Comparison of ENCODE assay signal across 8 cellular contexts in the genomic region with DNA sequence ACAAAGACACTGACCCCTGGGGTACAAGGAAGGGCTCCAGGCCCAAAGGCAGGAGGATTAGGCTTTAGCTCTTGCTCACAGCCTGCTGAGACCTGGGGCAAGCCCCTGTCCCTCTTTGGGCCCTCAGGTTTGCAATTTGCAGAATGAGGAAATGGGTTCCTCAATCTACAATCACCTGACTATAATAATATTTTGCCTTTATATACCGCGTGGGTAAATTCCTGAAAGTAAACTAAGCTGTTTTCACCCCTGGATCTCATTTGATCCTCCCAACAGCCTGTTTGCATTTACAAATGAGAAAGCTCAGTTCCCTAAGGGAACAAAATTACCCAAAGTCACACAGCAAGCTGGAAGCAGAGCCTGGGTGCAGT. TPM values are rescaled to one million over a fixed set of nuclear protein-coding genes. Genes with fewer than 3 reads are reported as not detected.
DNase-seq lines count a peak whose midpoint lies in the region; ATAC-seq, FAIRE-seq and TF ChIP-seq lines count a peak whose summit lies in the region.

No MANE protein-coding gene starts in this region.

- in situ Hi-C loops in GM12878 (cut with MboI), result loop anchor here (10.0 kb wide), 1 partner anchor 68 kb away; no protein-coding TSS in a partner anchor

- no peaks in the 10 kb centered on the region for H3K9me3 ChIP-seq in right atrium auricular region
- no peaks in the 10 kb centered on the region for H3K9me3 ChIP-seq in GM12878 (replicated peaks; ENCODE audit: control insufficient read depth, insufficient read depth, low read length)
- H3K9me3 ChIP-seq in aorta (ENCODE audit: control insufficient read depth, low read length), result no peaks in the 10 kb centered on the region

- H3K27me3 ChIP-seq in right atrium auricular region (no peaks in the 10 kb centered on the region), GM12878 (replicated peaks in 1 of 2; ENCODE audit: control insufficient read depth in 2 of 2, insufficient read depth in 2 of 2, low read length in 1 of 2) (no peaks in the 10 kb centered on the region), aorta (ENCODE audit: control insufficient read depth in 1 of 2, insufficient read depth in 2 of 2, low read length in 1 of 2) (no peaks in the 10 kb centered on the region)

- H3K27ac Mint-ChIP-seq in mesothelial cell of epicardium, result peak overlapping the region; percentile 99

- no peaks in the 10 kb centered on the region for H3K36me3 Mint-ChIP-seq in mesothelial cell of epicardium

- TF ChIP-seq RAD21 in GM12878 (IDR thresholded peaks at IDR 0.05; ENCODE audit: insufficient read depth, low read depth, low read length), result no peak

- intact Hi-C loops in Right ventricle myocardium inferior (cut with DNase I) (loop anchor here (1.0 kb wide), 1 partner anchor 68 kb away; no protein-coding TSS in a partner anchor), GM12878 (cut with micrococcal nuclease; ENCODE audit: unreplicated experiment) (loop anchor here (1.0 to 5.0 kb wide), 3 partner anchors 40 to 68 kb away; partner anchors contain the start of gene ARAP1), aorta (cut with DNase I) (loop anchor here (5.0 kb wide), 3 partner anchors 41 to 71 kb away; partner anchors contain the start of gene ARAP1 (in 1 of the 2))

- TF ChIP-seq CTCF in right atrium auricular region (IDR thresholded peaks at IDR 0.05), result no peak
- no peak for TF ChIP-seq CTCF in GM12878 (IDR thresholded peaks at IDR 0.05 in 2 of 3, conservative IDR thresholded peaks at IDR 0.05 in 1 of 3; ENCODE audit: control insufficient read depth in 2 of 3, extremely low read depth in 1 of 3, insufficient read depth in 1 of 3, low read depth in 3 of 3, low read length in 3 of 3)
- no peak for TF ChIP-seq CTCF in mesothelial cell of epicardium (IDR thresholded peaks at IDR 0.05; ENCODE audit: unreplicated experiment)

- H3K4me3 ChIP-seq in right atrium auricular region, result peak overlapping the region in 1 of 2 donors; percentile 66
- peak overlapping the region; percentile 66; the same call in 1 of the 2 replicates for H3K4me3 ChIP-seq in GM12878
- H3K4me3 ChIP-seq in aorta (ENCODE audit: low read length in 2 of 2), result no peak overlapping the region

- RAD21 ChIA-PET in GM12878 (lab: Charles Lee; ENCODE audit: unreplicated experiment), result interaction anchor here (0.7 to 10.5 kb wide), 18 partner anchors 11 to 393 kb away, joined by 3 to 256 read pairs (median 6); partner anchors contain the start of gene ARAP1

- H3K9me3 Mint-ChIP-seq in mesothelial cell of epicardium, result no peaks in the 10 kb centered on the region

- peak overlapping the region; percentile 48 for H3K4me2 ChIP-seq in GM12878 (ENCODE audit: control insufficient read depth, insufficient read depth)

- FAIRE-seq in GM12878 (lab: Jason Lieb, UNC), result no peak

- H3K36me3 ChIP-seq in right atrium auricular region, result no peaks in the 10 kb centered on the region
- H3K36me3 ChIP-seq in GM12878 (ENCODE audit: control insufficient read depth in 2 of 2, insufficient read depth in 2 of 2, low read length in 1 of 2), result no peaks in the 10 kb centered on the region
- no peaks in the 10 kb centered on the region for H3K36me3 ChIP-seq in aorta (ENCODE audit: control insufficient read depth in 1 of 2, insufficient read depth in 2 of 2, low read length in 1 of 2)

- H3K27me3 Mint-ChIP-seq in mesothelial cell of epicardium (ENCODE audit: low read depth), result no peaks in the 10 kb centered on the region

- no peaks in the 10 kb centered on the region for H3K79me2 ChIP-seq in GM12878 (ENCODE audit: control insufficient read depth, insufficient read depth, low read length)

- H3K4me1 ChIP-seq in right atrium auricular region (peaks cover 0 to 33% of the 10 kb centered on the region in 2 donors), GM12878 (ENCODE audit: control insufficient read depth, insufficient read depth, low read length) (peaks cover 14% of the 10 kb centered on the region), aorta (ENCODE audit: control insufficient read depth in 1 of 2, insufficient read depth in 2 of 2, low read length in 2 of 2) (peaks cover 0 to 3% of the 10 kb centered on the region in 2 donors)

- H3K27ac ChIP-seq in right atrium auricular region (peak overlapping the region; percentile 92 to 96), GM12878 (ENCODE audit: control insufficient read depth, insufficient read depth) (peak overlapping the region; percentile 33; the same call in 1 of the 2 replicates), aorta (ENCODE audit: low read depth in 1 of 2, low read length in 2 of 2) (peak overlapping the region; percentile 29 to 85)

- POLR2A ChIA-PET in GM12878 (lab: Charles Lee), result interaction anchor here (0.6 to 4.2 kb wide), 13 partner anchors 11 to 365 kb away, joined by 3 to 46 read pairs (median 5); partner anchors contain the start of genes ARAP1 and ATG16L2

- DNase-seq in right atrium auricular region (ENCODE audit: low spot score) (no peak), Right ventricle myocardium inferior (ENCODE audit: missing footprints) (no peak), GM12878 (ENCODE audit: low read depth, low spot score) (no peak), mesothelial cell of epicardium (ENCODE audit: low spot score in 2 of 2, unreplicated experiment in 2 of 2) (no peak), aorta (no peak), RPMI8226 (no peak)

- SMC1A ChIA-PET in GM12878 (lab: Charles Lee; ENCODE audit: uncharacterized antibody, unreplicated experiment), result interaction anchor here (0.7 to 4.1 kb wide), 19 partner anchors 10 to 385 kb away, joined by 3 to 185 read pairs (median 4); no protein-coding TSS in a partner anchor

- peaks cover 19% of the 10 kb centered on the region for H3K4me1 Mint-ChIP-seq in mesothelial cell of epicardium

- H2AFZ ChIP-seq in GM12878 (ENCODE audit: control insufficient read depth, low read depth, low read length), result peak overlapping the region; percentile 81

- BruUV-seq in GM12878 (replicated peaks; lab: Mats Ljungman, UMichigan), result TSS peak; percentile 88

- H3K4me3 Mint-ChIP-seq in mesothelial cell of epicardium, result peak overlapping the region; percentile 97

- CTCF ChIA-PET in GM12878 (lab: Yijun Ruan, JAX), result interaction anchor here (0.7 to 15.0 kb wide), 29 partner anchors 10 to 451 kb away, joined by 3 to 469 read pairs (median 6); partner anchors contain the start of genes ARAP1 and ATG16L2

- H3K9ac ChIP-seq in GM12878 (ENCODE audit: control insufficient read depth, insufficient read depth, low read length), result peak overlapping the region; percentile 70; the same call in 1 of the 2 replicates

- no peak for ATAC-seq in Right ventricle myocardium inferior
- ATAC-seq in GM12878, result peak; percentile 1; the same call in 2 of the 3 replicates
- no peak for ATAC-seq in aorta (ENCODE audit: low FRiP score)
- no peak for ATAC-seq in HG02798 (IDR thresholded peaks at IDR 0.05; ENCODE audit: poor library complexity, unreplicated experiment)
- ATAC-seq in HG02870 (IDR thresholded peaks at IDR 0.05; ENCODE audit: unreplicated experiment), result no peak

- H4K20me1 ChIP-seq in GM12878 (ENCODE audit: control insufficient read depth, insufficient read depth), result no peaks in the 10 kb centered on the region

- WGBS in GM12878 (ENCODE audit: insufficient coverage, insufficient replicate concordance, low lambda C conversion rate, missing lambda C conversion rate), result 0% methylated on average over 2 of the region's 2 CpGs
- 26 to 56% methylated on average over 2 of the region's 2 CpGs for WGBS in aorta, 2 donors

- TF ChIP-seq EP300 in GM12878 (IDR thresholded peaks at IDR 0.05; ENCODE audit: borderline replicate concordance in 1 of 2, control insufficient read depth in 1 of 2, low read depth in 2 of 2, low read length in 2 of 2), result no peak

- TF ChIP-seq POLR2A in GM12878 (IDR thresholded peaks at IDR 0.05; ENCODE audit: low read depth, low read length), result no peak

RNA-seq across cellular contexts. Expression of gene STARD10, which starts 0.8 kb away (rescaled TPM):
- total RNA-seq in right atrium auricular region (100 to 1,000 TPM in 1 of 2 donors, 10 to 100 TPM in 1; 77.0 to 112 TPM), Right ventricle myocardium inferior (114 TPM), GM12878 (2014; rRNA removed) (29.0 and 29.3 TPM in 2 replicates), GM12878 (2014; rRNA removed; fragmentation: Illumina TruSeq; extraction: Trizol) (21.7 and 22.2 TPM in 2 replicates), GM12878 (2021) (24.0 and 29.8 TPM in 2 replicates), mesothelial cell of epicardium (51.1 to 54.9 TPM (median 54.7 TPM) in 3 replicates), aorta (10 to 100 TPM; 17.7 to 30.7 TPM)
- total RNA-seq in GM12878 (2013; cell fraction: nucleolus; rRNA removed), result 13.8 and 14.9 TPM in 2 replicates
- polyA plus RNA-seq in GM12878 (2011; ENCODE audit: low read depth), result 5.4 TPM
- polyA plus RNA-seq in GM12878 (2011; rRNA removed) (28.0 and 43.2 TPM in 2 replicates), GM12878 (2014; fragmentation: Illumina TruSeq; extraction: Trizol) (23.7 and 24.4 TPM in 2 replicates), GM12878 (2014; fragmentation: Nextera tagmentation; extraction: Ambion mirVana) (under 1 TPM; 0.15 to 0.21 TPM), GM12878 (2014; rRNA removed) (27.8 and 36.3 TPM in 2 replicates), GM12878 (2016; fragmentation: Nextera tagmentation; extraction: Ambion mirVana) (10 to 100 TPM; 10.3 to 11.4 TPM), aorta (100 to 1,000 TPM in 1 of 2 donors, 10 to 100 TPM in 1; 49.6 to 129 TPM)
- polyA plus RNA-seq in GM12878 (2011; cell fraction: cytosol; rRNA removed), result 50.3 and 60.8 TPM in 2 replicates
- 34.3 and 35.5 TPM in 2 replicates for polyA plus RNA-seq in GM12878 (2011; cell fraction: nucleus; rRNA removed)
- 18.6 and 21.8 TPM in 2 replicates for polyA plus RNA-seq in GM12878 (2012)
- polyA minus RNA-seq in GM12878 (2011; rRNA and poly(A)+ RNA removed), result 39.7 and 55.9 TPM in 2 replicates
- polyA minus RNA-seq in GM12878 (2011; cell fraction: cytosol; rRNA and poly(A)+ RNA removed), result 10.6 and 11.8 TPM in 2 replicates
- polyA minus RNA-seq in GM12878 (2011; cell fraction: nucleus; rRNA and poly(A)+ RNA removed), result 11.7 and 14.1 TPM in 2 replicates

RNA-seq across cellular contexts. Expression of gene ATG16L2, which starts 21.1 kb away (rescaled TPM):
- total RNA-seq in right atrium auricular region, result 10 to 100 TPM in 1 of 2 donors, 1 to 10 TPM in 1; 9.0 to 10.0 TPM
- total RNA-seq in Right ventricle myocardium inferior, result 16.5 TPM
- total RNA-seq in GM12878 (2013; cell fraction: nucleolus; rRNA removed), result 378 and 421 TPM in 2 replicates
- 28.2 and 34.1 TPM in 2 replicates for total RNA-seq in GM12878 (2014; rRNA removed)
- 21.5 and 24.5 TPM in 2 replicates for total RNA-seq in GM12878 (2014; rRNA removed; fragmentation: Illumina TruSeq; extraction: Trizol)
- 39.8 and 46.4 TPM in 2 replicates for total RNA-seq in GM12878 (2021)
- polyA plus RNA-seq in GM12878 (2011; ENCODE audit: low read depth), result 25.1 TPM
- polyA plus RNA-seq in GM12878 (2011; rRNA removed), result 49.5 and 67.7 TPM in 2 replicates
- 48.3 and 70.9 TPM in 2 replicates for polyA plus RNA-seq in GM12878 (2011; cell fraction: cytosol; rRNA removed)
- 785 and 840 TPM in 2 replicates for polyA plus RNA-seq in GM12878 (2011; cell fraction: nucleus; rRNA removed)
- 49.9 and 64.4 TPM in 2 replicates for polyA plus RNA-seq in GM12878 (2012)
- polyA plus RNA-seq in GM12878 (2014; fragmentation: Illumina TruSeq; extraction: Trizol), result 35.6 and 39.8 TPM in 2 replicates
- polyA plus RNA-seq in GM12878 (2014; fragmentation: Nextera tagmentation; extraction: Ambion mirVana), result 1 to 10 TPM; 1.9 to 5.3 TPM
- polyA plus RNA-seq in GM12878 (2014; rRNA removed), result 65.4 and 67.6 TPM in 2 replicates
- polyA plus RNA-seq in GM12878 (2016; fragmentation: Nextera tagmentation; extraction: Ambion mirVana), result 10 to 100 TPM; 25.9 to 32.6 TPM
- 43.8 and 50.3 TPM in 2 replicates for polyA minus RNA-seq in GM12878 (2011; rRNA and poly(A)+ RNA removed)
- 14.1 and 20.2 TPM in 2 replicates for polyA minus RNA-seq in GM12878 (2011; cell fraction: cytosol; rRNA and poly(A)+ RNA removed)
- 92.6 and 143 TPM in 2 replicates for polyA minus RNA-seq in GM12878 (2011; cell fraction: nucleus; rRNA and poly(A)+ RNA removed)
- 44.0 to 48.0 TPM (median 45.0 TPM) in 3 replicates for total RNA-seq in mesothelial cell of epicardium
- total RNA-seq in aorta, result 10 to 100 TPM; 31.1 to 74.8 TPM
- 10 to 100 TPM in 1 of 2 donors, 1 to 10 TPM in 1; 4.9 to 47.7 TPM for polyA plus RNA-seq in aorta

RNA-seq across cellular contexts. Expression of gene ARAP1, which starts 40.9 kb away (rescaled TPM):
- 10 to 100 TPM; 74.0 to 83.8 TPM for total RNA-seq in right atrium auricular region
- total RNA-seq in Right ventricle myocardium inferior, result 55.2 TPM
- 218 and 253 TPM in 2 replicates for total RNA-seq in GM12878 (2013; cell fraction: nucleolus; rRNA removed)
- total RNA-seq in GM12878 (2014; rRNA removed), result 48.4 and 54.3 TPM in 2 replicates
- total RNA-seq in GM12878 (2014; rRNA removed; fragmentation: Illumina TruSeq; extraction: Trizol), result 25.1 and 25.7 TPM in 2 replicates
- 91.5 and 102 TPM in 2 replicates for total RNA-seq in GM12878 (2021)
- 43.7 TPM for polyA plus RNA-seq in GM12878 (2011; ENCODE audit: low read depth)
- polyA plus RNA-seq in GM12878 (2011; rRNA removed), result 34.0 and 50.3 TPM in 2 replicates
- 54.1 and 60.4 TPM in 2 replicates for polyA plus RNA-seq in GM12878 (2011; cell fraction: cytosol; rRNA removed)
- polyA plus RNA-seq in GM12878 (2011; cell fraction: nucleus; rRNA removed), result 323 and 349 TPM in 2 replicates
- polyA plus RNA-seq in GM12878 (2012), result 88.7 and 93.1 TPM in 2 replicates
- polyA plus RNA-seq in GM12878 (2014; fragmentation: Illumina TruSeq; extraction: Trizol), result 14.7 and 29.2 TPM in 2 replicates
- under 1 TPM; 0.55 to 0.85 TPM for polyA plus RNA-seq in GM12878 (2014; fragmentation: Nextera tagmentation; extraction: Ambion mirVana)
- 58.8 and 64.9 TPM in 2 replicates for polyA plus RNA-seq in GM12878 (2014; rRNA removed)
- 10 to 100 TPM; 51.8 to 57.9 TPM for polyA plus RNA-seq in GM12878 (2016; fragmentation: Nextera tagmentation; extraction: Ambion mirVana)
- polyA minus RNA-seq in GM12878 (2011; rRNA and poly(A)+ RNA removed), result 63.7 and 91.7 TPM in 2 replicates
- polyA minus RNA-seq in GM12878 (2011; cell fraction: cytosol; rRNA and poly(A)+ RNA removed), result 34.5 and 43.7 TPM in 2 replicates
- polyA minus RNA-seq in GM12878 (2011; cell fraction: nucleus; rRNA and poly(A)+ RNA removed), result 78.3 and 112 TPM in 2 replicates
- total RNA-seq in mesothelial cell of epicardium, result 154 to 163 TPM (median 155 TPM) in 3 replicates
- total RNA-seq in aorta, result 100 to 1,000 TPM in 1 of 2 donors, 10 to 100 TPM in 1; 61.9 to 166 TPM
- polyA plus RNA-seq in aorta, result 10 to 100 TPM; 30.8 to 70.9 TPM

Comparison
In these comparisons a context has a peak if more than half of its experiments do, and no peak if none do; other contexts are left out.
1. H3K27ac ChIP-seq: peak in every context shown above with its lines; median percentile 94 in right atrium auricular region; 57 in aorta; 33 in GM12878.